1 cellular context compared by ENCODE assay signal in the genomic region with DNA sequence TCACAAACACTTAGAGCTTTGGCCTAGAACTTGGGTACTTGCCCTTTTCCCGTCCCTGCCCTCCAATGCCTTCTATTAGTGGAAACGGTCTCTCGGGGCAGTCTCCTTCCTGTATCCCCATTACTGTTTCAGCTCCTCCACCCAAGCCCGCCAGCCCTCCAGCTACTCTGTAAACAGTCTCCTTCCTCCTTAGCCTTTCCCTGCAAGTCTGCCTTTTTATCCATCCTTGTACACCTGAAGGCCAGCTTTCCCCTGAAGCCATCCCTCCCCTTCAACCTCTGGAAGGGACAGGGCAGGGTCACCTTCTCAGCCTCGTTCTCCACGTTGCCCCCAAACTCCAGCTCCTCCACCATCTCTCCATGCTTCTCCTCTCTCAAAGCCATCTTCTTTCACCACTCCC.
TF ChIP-seq lines count a peak whose summit lies in the region.

No MANE protein-coding gene starts in this region.

TF ChIP-seq in GM12878, 131 proteins besides CTCF, POLR2A, EP300 and RAD21 (continued from another document):
- TF ChIP-seq, protein P1, sequence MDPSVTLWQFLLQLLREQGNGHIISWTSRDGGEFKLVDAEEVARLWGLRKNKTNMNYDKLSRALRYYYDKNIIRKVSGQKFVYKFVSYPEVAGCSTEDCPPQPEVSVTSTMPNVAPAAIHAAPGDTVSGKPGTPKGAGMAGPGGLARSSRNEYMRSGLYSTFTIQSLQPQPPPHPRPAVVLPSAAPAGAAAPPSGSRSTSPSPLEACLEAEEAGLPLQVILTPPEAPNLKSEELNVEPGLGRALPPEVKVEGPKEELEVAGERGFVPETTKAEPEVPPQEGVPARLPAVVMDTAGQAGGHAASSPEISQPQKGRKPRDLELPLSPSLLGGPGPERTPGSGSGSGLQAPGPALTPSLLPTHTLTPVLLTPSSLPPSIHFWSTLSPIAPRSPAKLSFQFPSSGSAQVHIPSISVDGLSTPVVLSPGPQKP (IDR thresholded peaks at IDR 0.05; ENCODE audit: low read depth, low read length): no peak
- TF ChIP-seq BMI1 (IDR thresholded peaks at IDR 0.05; ENCODE audit: borderline replicate concordance) (no peak), RFX5 (IDR thresholded peaks at IDR 0.05; ENCODE audit: low read depth, low read length) (no peak)
TF ChIP-seq in GM12878: peak in this region for 0.
